11 cellular contexts compared by ENCODE assay signal in the genomic region with DNA sequence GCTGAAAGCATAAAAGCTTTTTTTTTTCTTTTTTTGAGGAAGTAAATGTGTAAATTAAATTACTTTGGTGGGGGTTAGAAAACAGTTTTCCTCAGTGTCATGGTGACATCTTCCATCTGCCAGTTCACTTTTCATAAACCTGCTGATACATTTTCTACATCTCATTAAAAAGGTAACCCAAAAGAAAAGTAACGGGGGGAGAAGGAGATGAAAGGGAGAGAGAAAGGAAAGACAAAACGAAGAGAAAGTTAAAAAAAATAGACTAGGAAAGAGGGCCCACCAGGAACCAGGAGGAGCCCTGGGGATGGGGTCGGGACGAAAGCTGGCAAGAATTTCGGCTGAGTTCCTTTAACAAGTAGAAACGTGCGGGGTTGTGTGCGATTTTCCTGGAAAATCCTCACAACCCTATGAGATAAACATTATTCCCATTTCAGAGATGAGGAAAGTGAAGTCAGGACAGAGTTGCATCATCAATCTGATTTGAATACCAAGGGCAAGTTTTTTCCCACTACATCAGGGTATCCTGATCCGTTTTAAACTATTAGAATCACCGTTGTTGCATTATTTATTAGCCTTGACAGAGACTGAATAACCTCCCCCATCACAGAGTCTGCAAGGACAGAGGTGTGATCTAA. TPM values are rescaled to one million over a fixed set of nuclear protein-coding genes. Genes with fewer than 3 reads are reported as not detected.
DNase-seq lines count a peak whose midpoint lies in the region; ATAC-seq, FAIRE-seq and TF ChIP-seq lines count a peak whose summit lies in the region.
"Had no signal": no experiment of that assay in that cellular context is flagged by ENCODE, and none has a peak within 500 bp of the region (broad histone marks: within the 10 kb centered on the region; RNA-seq: fewer than 3 reads in every experiment).

No MANE protein-coding gene starts in this region.

- H3K4me2 ChIP-seq in IMR-90 (ENCODE audit: low read depth, low read length), result peak overlapping the region; percentile 98
- peak overlapping the region; percentile 70 to 95 for H3K4me2 ChIP-seq in H1 (ENCODE audit: insufficient read depth in 1 of 2, low read depth in 2 of 2, low read length in 2 of 2)

- H2BK20ac ChIP-seq in IMR-90 (ENCODE audit: low read depth, low read length), result peak overlapping the region; percentile 93
- H2BK20ac ChIP-seq in H1 (ENCODE audit: low read length), result no peak overlapping the region

- H3K56ac ChIP-seq in IMR-90 (ENCODE audit: extremely low read depth, insufficient read depth, low read length) (peak overlapping the region; percentile 1; the same call in 1 of the 2 replicates), H1 (replicated peaks; ENCODE audit: insufficient read length, low read depth, low read length) (no peak overlapping the region)

- H3K4ac ChIP-seq in IMR-90 (ENCODE audit: low read depth, low read length) (peak overlapping the region; percentile 93), H1 (replicated peaks; ENCODE audit: insufficient read length, low read depth, low read length) (no peak overlapping the region)

- intact Hi-C loops in IMR-90 (cut with micrococcal nuclease), result loop anchor here (1.0 to 5.0 kb wide), 2 partner anchors 136 to 202 kb away; partner anchors contain the start of gene HDDC2

- H3K9me3 Mint-ChIP-seq in natural killer cell treated with Interleukin-12 subunit alpha and Interleukin-12 subunit beta and Interleukin-15 and Interleukin-18, amount 100 ng/mL, for 72 hours, result no peaks in the 10 kb centered on the region

- H3K27ac ChIP-seq in ACC112 (ENCODE audit: low read depth, low read length) (peak overlapping the region; percentile 14; the same call in 1 of the 2 replicates), IMR-90 (ENCODE audit: insufficient read depth, low read length) (peak overlapping the region; percentile 93), H1 (ENCODE audit: low read depth, low read length) (no peak overlapping the region)

- H4K20me1 ChIP-seq in IMR-90 (ENCODE audit: insufficient read depth, low read length), result no peaks in the 10 kb centered on the region
- peaks cover 0 to 2% of the 10 kb centered on the region in 2 experiments for H4K20me1 ChIP-seq in H1 (replicated peaks in 1 of 2; ENCODE audit: control insufficient read depth in 1 of 2, insufficient read depth in 2 of 2, low read length in 2 of 2)

- H3K4me3 ChIP-seq in ACC112 (ENCODE audit: low read depth, low read length) (peak overlapping the region; percentile 67), IMR-90 (ENCODE audit: insufficient read depth, low read depth, low read length) (peak overlapping the region; percentile 54), H1 (ENCODE audit: extremely low read depth in 1 of 4, insufficient read depth in 2 of 4, low read depth in 3 of 4, low read length in 4 of 4) (peak overlapping the region; percentile 37 to 73 (median 48))

- H3K36me3 ChIP-seq in ACC112 (ENCODE audit: insufficient read depth, low read length), result no peaks in the 10 kb centered on the region
- no peaks in the 10 kb centered on the region for H3K36me3 ChIP-seq in IMR-90 (ENCODE audit: control insufficient read depth, insufficient read depth, low read length)
- H3K36me3 ChIP-seq in H1 (ENCODE audit: control insufficient read depth in 2 of 4, insufficient read depth in 4 of 4, low read length in 3 of 4), result no peaks in the 10 kb centered on the region

- H3K27me3 ChIP-seq in ACC112 (ENCODE audit: insufficient read depth, low read length) (no peaks in the 10 kb centered on the region), IMR-90 (ENCODE audit: control insufficient read depth, insufficient read depth, low read length) (no peaks in the 10 kb centered on the region), H1 (replicated peaks in 1 of 4; ENCODE audit: control insufficient read depth in 3 of 4, extremely low read depth in 1 of 4, insufficient read depth in 3 of 4, low read length in 3 of 4) (no peaks in the 10 kb centered on the region; a peak in 1 of 7 replicates)

- H3K23ac ChIP-seq in IMR-90 (ENCODE audit: low read depth, low read length), result peak overlapping the region; percentile 77; the same call in 1 of the 2 replicates
- H3K23ac ChIP-seq in H1 (ENCODE audit: insufficient read length), result no peak overlapping the region

- H3K9me3 ChIP-seq in IMR-90 (ENCODE audit: control insufficient read depth, insufficient read depth, low read length) (no peaks in the 10 kb centered on the region), H1 (ENCODE audit: insufficient read depth in 2 of 2, low read depth in 1 of 2, low read length in 1 of 2) (no peaks in the 10 kb centered on the region)

- H2AFZ ChIP-seq in ACC112 (ENCODE audit: low read length, unreplicated experiment), result peak overlapping the region; percentile 30
- H2AFZ ChIP-seq in IMR-90 (replicated peaks; ENCODE audit: low read length, poor library complexity), result peak overlapping the region; percentile 95
- 0 out of 2 replicates have a peak overlapping the region, but pooled peaks have one; percentile 43 for H2AFZ ChIP-seq in H1 (ENCODE audit: low read length)

- TF ChIP-seq RAD21 in IMR-90 (IDR thresholded peaks at IDR 0.05; ENCODE audit: low read length) (no peak), H1 (IDR thresholded peaks at IDR 0.05 in 1 of 2, conservative IDR thresholded peaks at IDR 0.05 in 1 of 2; ENCODE audit: low read depth in 2 of 2, low read length in 2 of 2) (no peak)

- no peak for ATAC-seq in IMR-90 (ENCODE audit: low read depth)
- no peak for ATAC-seq in natural killer cell treated with Interleukin-12 subunit alpha and Interleukin-12 subunit beta and Interleukin-15 and Interleukin-18, amount 100 ng/mL, for 72 hours
- ATAC-seq in GM21529 (IDR thresholded peaks at IDR 0.05; ENCODE audit: unreplicated experiment), result no peak
- no peak for ATAC-seq in HG02623 (IDR thresholded peaks at IDR 0.05; ENCODE audit: unreplicated experiment)

- peak overlapping the region; percentile 94 for H4K91ac ChIP-seq in IMR-90 (ENCODE audit: insufficient read depth, low read depth, low read length)
- H4K91ac ChIP-seq in H1 (replicated peaks; ENCODE audit: insufficient read length, low read length), result no peak overlapping the region

- peak overlapping the region; percentile 77 for H2AK9ac ChIP-seq in IMR-90 (replicated peaks; ENCODE audit: low read depth, low read length, poor library complexity)

- BruUV-seq in IMR-90 (replicated peaks; lab: Mats Ljungman, UMichigan), result no TSS peak

- no peaks in the 10 kb centered on the region for H3K36me3 Mint-ChIP-seq in natural killer cell treated with Interleukin-12 subunit alpha and Interleukin-12 subunit beta and Interleukin-15 and Interleukin-18, amount 100 ng/mL, for 72 hours

- H2BK120ac ChIP-seq in IMR-90 (ENCODE audit: low read depth, low read length) (peak overlapping the region; percentile 96), H1 (replicated peaks; ENCODE audit: low read depth, low read length) (no peak overlapping the region)

- H3K18ac ChIP-seq in IMR-90 (ENCODE audit: low read depth, low read length) (peak overlapping the region; percentile 99), H1 (ENCODE audit: extremely low read depth, low read length) (no peak overlapping the region)

- peak overlapping the region; percentile 53 for H2BK15ac ChIP-seq in IMR-90 (ENCODE audit: low read depth, low read length)
- H2BK15ac ChIP-seq in H1 (ENCODE audit: low read length), result no peak overlapping the region

- H3K27me3 Mint-ChIP-seq in natural killer cell treated with Interleukin-12 subunit alpha and Interleukin-12 subunit beta and Interleukin-15 and Interleukin-18, amount 100 ng/mL, for 72 hours, result peaks cover 4 to 21% of the 10 kb centered on the region in 2 donors

- no peak for TF ChIP-seq POLR2A in IMR-90 (IDR thresholded peaks at IDR 0.05; ENCODE audit: low read depth, low read length)
- TF ChIP-seq POLR2A in H1 (IDR thresholded peaks at IDR 0.05; ENCODE audit: control extremely low read depth in 1 of 2, low read depth in 2 of 2, low read length in 2 of 2), result no peak

- H3K9ac ChIP-seq in IMR-90 (ENCODE audit: low read depth, low read length) (peak overlapping the region; percentile 96), H1 (replicated peaks in 1 of 4; ENCODE audit: extremely low read depth in 1 of 4, low read depth in 3 of 4, low read length in 3 of 4) (peak overlapping the region in 1 of 4 experiments; percentile 67; a peak in 1 of 7 replicates)

- no peak overlapping the region for H3K27ac Mint-ChIP-seq in natural killer cell treated with Interleukin-12 subunit alpha and Interleukin-12 subunit beta and Interleukin-15 and Interleukin-18, amount 100 ng/mL, for 72 hours

- H4K8ac ChIP-seq in IMR-90 (ENCODE audit: low read depth in 2 of 2, low read length in 2 of 2) (peak overlapping the region; percentile 49 to 92), H1 (ENCODE audit: extremely low read depth, insufficient read depth, low read length) (no peak overlapping the region)

- WGBS in IMR-90 (ENCODE audit: extremely low coverage in 2 of 2, insufficient read length in 1 of 2), 2 experiments, result 100% methylated on average over 1 of the region's 10 CpGs; no CpG with 5 or more reads in 1 of the 2 experiments
- 72% methylated on average over 10 of the region's 10 CpGs; no CpG with 5 or more reads in 1 of the 2 experiments for WGBS in H1 (ENCODE audit: extremely low coverage in 1 of 2, insufficient coverage in 1 of 2, insufficient read length in 1 of 2, insufficient replicate concordance in 2 of 2, low coverage in 1 of 2, low lambda C conversion rate in 2 of 2, missing lambda C conversion rate in 1 of 2), 2 experiments

- CTCF ChIA-PET in IMR-90 (lab: Yijun Ruan, JAX) (interaction anchor here (1.1 to 1.7 kb wide), 3 partner anchors 14 to 35 kb away, joined by 3 to 9 read pairs (median 3); no protein-coding TSS in a partner anchor), H1 (lab: Charles Lee; ENCODE audit: partially characterized antibody) (interaction anchor here (1.2 to 6.2 kb wide), 3 partner anchors 14 to 24 kb away, joined by 3 to 27 read pairs (median 4); no protein-coding TSS in a partner anchor)

- peaks cover 9% of the 10 kb centered on the region for H3K9me1 ChIP-seq in IMR-90 (ENCODE audit: insufficient read depth, low read length)

- peaks cover 52% of the 10 kb centered on the region for H3K4me1 ChIP-seq in ACC112 (ENCODE audit: control insufficient read depth, insufficient read depth, low read length, unreplicated experiment)
- H3K4me1 ChIP-seq in IMR-90 (ENCODE audit: control insufficient read depth, insufficient read depth, low read length), result peaks cover 35% of the 10 kb centered on the region
- peaks cover 0 to 16% (median 8%) of the 10 kb centered on the region in 4 experiments; a peak in 4 of 7 replicates for H3K4me1 ChIP-seq in H1 (replicated peaks in 1 of 4; ENCODE audit: control insufficient read depth in 3 of 4, insufficient read depth in 4 of 4, low read length in 3 of 4)

- no peaks in the 10 kb centered on the region for H3K4me1 Mint-ChIP-seq in natural killer cell treated with Interleukin-12 subunit alpha and Interleukin-12 subunit beta and Interleukin-15 and Interleukin-18, amount 100 ng/mL, for 72 hours (ENCODE audit: low read depth in 2 of 2)

- H3K14ac ChIP-seq in IMR-90 (replicated peaks; ENCODE audit: low read depth, low read length) (peak overlapping the region; percentile 89), H1 (ENCODE audit: insufficient read length) (no peak overlapping the region)

- peaks cover 4% of the 10 kb centered on the region; the same call in 1 of the 2 replicates for H3K23me2 ChIP-seq in H1 (ENCODE audit: low read depth, low read length)

- no peak for TF ChIP-seq CTCF in IMR-90 (conservative IDR thresholded peaks at IDR 0.05; ENCODE audit: low read depth, low read length)
- no peak for TF ChIP-seq CTCF in H1 (IDR thresholded peaks at IDR 0.05; ENCODE audit: control extremely low read depth in 1 of 3, insufficient read depth in 1 of 3, low read depth in 1 of 3, low read length in 3 of 3)

- H3K79me1 ChIP-seq in IMR-90 (ENCODE audit: low read depth in 1 of 2, low read length in 2 of 2) (peaks cover 0 to 9% of the 10 kb centered on the region in 2 experiments; a peak in 2 of 4 replicates), H1 (ENCODE audit: low read depth, low read length) (no peaks in the 10 kb centered on the region)

- dilution Hi-C loops in IMR-90 (cut with HindIII; ENCODE audit: low sequenced_read_pairs, unreplicated experiment), result no loop called here

- H2BK12ac ChIP-seq in H1 (ENCODE audit: low read depth, low read length), result no peak overlapping the region

- DNase-seq in IMR-90, result no peak
- no peak for DNase-seq in H1 (ENCODE audit: low read depth in 1 of 2, low spot score in 2 of 2)
- DNase-seq in natural killer cell treated with Interleukin-12 subunit alpha and Interleukin-12 subunit beta and Interleukin-15 and Interleukin-18, amount 100 ng/mL, for 72 hours (ENCODE audit: low spot score), result no peak
- no peak for DNase-seq in NCI-H1694 (lab: John Stamatoyannopoulos, UW)
- DNase-seq in NCI-H345 treated with DMSO at 0.1 percent for 48 hours (lab: John Stamatoyannopoulos, UW; ENCODE audit: unreplicated experiment), result no peak
- DNase-seq: activated gamma-delta T cell treated with Interleukin-2 at 50 U/mL for 16 hours, NCI-H446 had no signal

- no peaks in the 10 kb centered on the region for H3K79me2 ChIP-seq in ACC112 (ENCODE audit: control insufficient read depth, insufficient read depth, low read length, unreplicated experiment)
- no peaks in the 10 kb centered on the region for H3K79me2 ChIP-seq in H1 (ENCODE audit: control insufficient read depth in 1 of 2, insufficient read depth in 2 of 2, low read length in 2 of 2)

- H3K4me3 Mint-ChIP-seq in natural killer cell treated with Interleukin-12 subunit alpha and Interleukin-12 subunit beta and Interleukin-15 and Interleukin-18, amount 100 ng/mL, for 72 hours, result peak overlapping the region; percentile 43

- in situ Hi-C loops in IMR-90 (cut with MboI; ENCODE audit: low sequenced_read_pairs), result loop anchor here (25.0 kb wide), 1 partner anchor 138 kb away; the partner anchor contains the start of gene RNF217

- peak overlapping the region; percentile 100 for H2BK5ac ChIP-seq in IMR-90 (ENCODE audit: low read depth, low read length, poor library complexity, severe bottlenecking)
- peak overlapping the region; percentile 67; the same call in 1 of the 2 replicates for H2BK5ac ChIP-seq in H1 (ENCODE audit: low read depth, low read length)

- H2AK5ac ChIP-seq in IMR-90 (ENCODE audit: low read depth, low read length) (peak overlapping the region; percentile 93), H1 (ENCODE audit: low read depth, low read length) (no peak overlapping the region)

- no peak for TF ChIP-seq EP300 in H1 (IDR thresholded peaks at IDR 0.05; ENCODE audit: borderline replicate concordance in 1 of 2, low read depth in 2 of 2, low read length in 2 of 2)

- FAIRE-seq in H1 (lab: Jason Lieb, UNC), result no peak
- FAIRE-seq: G401.6 had no signal

- H4K5ac ChIP-seq in IMR-90 (ENCODE audit: low read depth, low read length), result peak overlapping the region; percentile 99
- H4K5ac ChIP-seq in H1 (ENCODE audit: insufficient read length, low read depth, low read length), result no peak overlapping the region

- POLR2A ChIA-PET in IMR-90 (lab: Charles Lee; ENCODE audit: unreplicated experiment) (interaction anchor here (0.6 to 1.5 kb wide), 3 partner anchors 12 to 198 kb away, joined by 3 to 4 read pairs (median 4); no protein-coding TSS in a partner anchor), H1 (lab: Charles Lee; ENCODE audit: partially characterized antibody) (interaction anchor here (1.4 kb wide), 1 partner anchor 139 kb away, joined by 4 read pairs; no protein-coding TSS in a partner anchor)

RNA-seq across cellular contexts. Expression of gene TPD52L1, which starts 53.4 kb away (rescaled TPM):
- 10.2 and 10.8 TPM in 2 replicates for total RNA-seq in IMR-90 (2012; rRNA removed)
- polyA plus RNA-seq in IMR-90 (2012; rRNA removed) (13.5 and 13.7 TPM in 2 replicates), H1 (2011; rRNA removed) (14.2 and 14.3 TPM in 2 replicates)
- polyA plus RNA-seq in IMR-90 (2012; cell fraction: cytosol; rRNA removed), result 14.6 and 20.1 TPM in 2 replicates
- 3.8 and 12.7 TPM in 2 replicates for polyA plus RNA-seq in IMR-90 (2012; cell fraction: nucleus; rRNA removed; ENCODE audit: low replicate concordance)
- 7.4 and 9.6 TPM in 2 replicates for total RNA-seq in H1 (2021; fragmentation: NEBNext Ultra II Directional; extraction: Animal tissue kit (Norgen Biotek cat#: 25700))
- 17.5 TPM for polyA plus RNA-seq in H1 (2011; cell fraction: cytosol; rRNA removed)
- polyA plus RNA-seq in H1 (2011; cell fraction: nucleus; rRNA removed), result 13.8 TPM
- polyA plus RNA-seq in H1 (2012, experiment 1 of 2), result 10.0 to 12.2 TPM (median 11.0 TPM) in 4 replicates
- 3.2 TPM for polyA plus RNA-seq in H1 (2012, experiment 2 of 2)
- polyA plus RNA-seq in H1 (2013, experiment 1 of 2), result 11.2 TPM
- 12.6 TPM for polyA plus RNA-seq in H1 (2013, experiment 2 of 2)
- 4.2 and 8.3 TPM in 2 replicates for polyA minus RNA-seq in H1 (2011; rRNA and poly(A)+ RNA removed)
- 5.3 TPM for polyA minus RNA-seq in H1 (2011; cell fraction: cytosol; rRNA and poly(A)+ RNA removed)
- polyA minus RNA-seq in H1 (2011; cell fraction: nucleus; rRNA and poly(A)+ RNA removed), result 5.0 TPM
- not detected for total RNA-seq in natural killer cell treated with Interleukin-12 subunit alpha and Interleukin-12 subunit beta and Interleukin-15 and Interleukin-18, amount 100 ng/mL, for 72 hours

Comparison
In these comparisons a context has a peak if more than half of its experiments do, and no peak if none do; other contexts are left out.
1. H2AFZ ChIP-seq: peak in every context shown above with its lines; median percentile 95 in IMR-90; 43 in H1; 30 in ACC112.